17 cellular contexts compared by ENCODE assay signal in genomic region chr16:26987631-26988030, GRCh38.
DNase-seq lines count a peak whose midpoint lies in the region; ATAC-seq and TF ChIP-seq lines count a peak whose summit lies in the region.
"Had no signal": no experiment of that assay in that cellular context is flagged by ENCODE, and none has a peak within 500 bp of the region (broad histone marks: within the 10 kb centered on the region; RNA-seq: fewer than 3 reads in every experiment).

No MANE protein-coding gene starts in this region.

- intact Hi-C loops in heart right ventricle (cut with DNase I), result loop anchor here in 1 of 10 donors (10.0 kb wide), 1 partner anchor 53 kb away; no protein-coding TSS in a partner anchor

- H3K9me3 ChIP-seq in osteoblast (ENCODE audit: low read depth, low read length), result no peaks in the 10 kb centered on the region
- peaks cover 0 to 9% (median 0%) of the 10 kb centered on the region in 11 donors for H3K9me3 ChIP-seq in heart right ventricle
- H3K9me3 ChIP-seq: right atrium auricular region, upper lobe of left lung had no signal

- no peaks in the 10 kb centered on the region for H3K79me2 ChIP-seq in osteoblast (ENCODE audit: insufficient read depth, low read length)

- TF ChIP-seq CTCF in fibroblast of the aortic adventitia (IDR thresholded peaks at IDR 0.05; ENCODE audit: insufficient read depth, low read length), result no peak
- TF ChIP-seq CTCF in osteoblast (IDR thresholded peaks at IDR 0.05; ENCODE audit: extremely low read depth, low read depth, low read length), result no peak
- no peak for TF ChIP-seq CTCF in heart right ventricle (IDR thresholded peaks at IDR 0.05)

- 54 to 57% methylated on average over 6 of the region's 6 CpGs for WGBS in heart right ventricle, 2 donors

- H3K4me3 ChIP-seq in fibroblast of the aortic adventitia (ENCODE audit: low read depth, low read length), result no peak overlapping the region
- H3K4me3 ChIP-seq in osteoblast (ENCODE audit: insufficient read depth, low read length), result no peak overlapping the region
- H3K4me3 ChIP-seq in heart right ventricle, result no peak overlapping the region
- H3K4me3 ChIP-seq: right atrium auricular region, upper lobe of left lung had no signal

- no peaks in the 10 kb centered on the region for H3K27me3 ChIP-seq in osteoblast (ENCODE audit: insufficient read depth, low read length)
- peaks cover 0 to 14% (median 4%) of the 10 kb centered on the region in 7 donors for H3K27me3 ChIP-seq in heart right ventricle
- H3K27me3 ChIP-seq: right atrium auricular region, upper lobe of left lung had no signal

- ATAC-seq in heart right ventricle (no peak), GM18907 (IDR thresholded peaks at IDR 0.05; ENCODE audit: unreplicated experiment) (no peak)
- ATAC-seq: HCT116 had no signal

- H4K20me1 ChIP-seq in osteoblast (ENCODE audit: insufficient read depth, low read length), result no peaks in the 10 kb centered on the region

- no peaks in the 10 kb centered on the region for H3K36me3 ChIP-seq in osteoblast (ENCODE audit: insufficient read depth, low read length)
- no peaks in the 10 kb centered on the region for H3K36me3 ChIP-seq in heart right ventricle
- H3K36me3 ChIP-seq: right atrium auricular region, upper lobe of left lung had no signal

- no peak overlapping the region for H3K27ac ChIP-seq in osteoblast (ENCODE audit: low read depth, low read length)
- H3K27ac ChIP-seq in heart right ventricle, result no peak overlapping the region
- H3K27ac ChIP-seq: right atrium auricular region, upper lobe of left lung had no signal

- no peak overlapping the region for H2AFZ ChIP-seq in osteoblast (ENCODE audit: low read length)

- peak overlapping the region; percentile 49 for H3K4me2 ChIP-seq in osteoblast (ENCODE audit: insufficient read depth, low read length)

- DNase-seq in ELR (ENCODE audit: low read depth), result peak; percentile 91
- peak; percentile 48 for DNase-seq in SW480 (ENCODE audit: low spot score)
- peak; percentile 46 for DNase-seq in fibroblast of the aortic adventitia (ENCODE audit: low read depth)
- DNase-seq in osteoblast (ENCODE audit: insufficient read length, low spot score, missing footprints), result no peak
- no peak for DNase-seq in heart right ventricle
- DNase-seq in DMS153 (lab: John Stamatoyannopoulos, UW), result no peak
- no peak for DNase-seq in activated gamma-delta T cell treated with Interleukin-2 at 50 U/mL for 16 hours
- DNase-seq: aorta; CD4-positive, CD25-positive, alpha-beta regulatory T cell; GDM1; left cardiac atrium; naive B cell; stimulated activated CD4-positive, alpha-beta T cell treated with anti-CD3 and anti-CD28 coated beads, Interleukin-4, amount 100 ng/mL, for 1 hour had no signal

- H3K4me1 ChIP-seq in osteoblast (ENCODE audit: insufficient read depth, low read length) (peaks cover 22% of the 10 kb centered on the region), heart right ventricle (peaks cover 0 to 9% (median 0%) of the 10 kb centered on the region in 9 donors)
- H3K4me1 ChIP-seq: right atrium auricular region, upper lobe of left lung had no signal

Comparison
In these comparisons a context has a peak if more than half of its experiments do, and no peak if none do; other contexts are left out.
1. DNase-seq: peak in ELR (single experiment), SW480 (single experiment) and fibroblast of the aortic adventitia (single experiment); none in osteoblast (single experiment), heart right ventricle (0 of 2), DMS153 (single experiment) and activated gamma-delta T cell treated with Interleukin-2 at 50 U/mL for 16 hours (single experiment).